In genomic region chr11:110296226-110297081, GRCh38 we compare ENCODE assay signal across 8 cellular contexts. TPM values are rescaled to one million over a fixed set of nuclear protein-coding genes. Genes with fewer than 3 reads are reported as not detected.
DNase-seq lines count a peak whose midpoint lies in the region; ATAC-seq and TF ChIP-seq lines count a peak whose summit lies in the region.

Gene RDX (minus strand): TSS chr11:110296614. CDS start chr11:110279692, 16,922 bp downstream.

- peak within 1 kb of the TSS; percentile 100 for H3K4ac ChIP-seq in trophoblast cell (ENCODE audit: low read depth, low read length)

- H2BK120ac ChIP-seq in trophoblast cell (ENCODE audit: insufficient read depth, low read length, poor library complexity), result peak within 1 kb of the TSS; percentile 100

- H3K4me3 ChIP-seq in heart left ventricle, result peak within 1 kb of the TSS; percentile 68 to 99 (median 90)
- peak within 1 kb of the TSS; percentile 96 for H3K4me3 ChIP-seq in trophoblast cell (ENCODE audit: low read depth, low read length)
- H3K4me3 ChIP-seq in upper lobe of right lung, result peak within 1 kb of the TSS; percentile 93

- peak within 1 kb of the TSS; percentile 99 for H3K18ac ChIP-seq in trophoblast cell (ENCODE audit: low read length)

- DNase-seq in GM10266 (ENCODE audit: extremely low spot score), result peak; percentile 97
- DNase-seq in H4 (ENCODE audit: low spot score), result peak; percentile 83
- peak; percentile 81 for DNase-seq in LoVo (ENCODE audit: low spot score)
- peak; percentile 77 to 91 for DNase-seq in SW 1271 (lab: John Stamatoyannopoulos, UW)
- DNase-seq in heart left ventricle, result peak; percentile 82 to 89 (median 85)
- DNase-seq in trophoblast cell, result peak; percentile 69 to 81
- DNase-seq in upper lobe of right lung, result peak; percentile 91

- peak in 1 of 2 donors; percentile 54 for TF ChIP-seq POLR2A in heart left ventricle (IDR thresholded peaks at IDR 0.05)

- H3K27me3 ChIP-seq in heart left ventricle (no peaks in the 10 kb centered on the region), trophoblast cell (ENCODE audit: insufficient read depth, low read length) (no peaks in the 10 kb centered on the region), upper lobe of right lung (no peaks in the 10 kb centered on the region)

- no peak within 1 kb of the TSS for H3K23ac ChIP-seq in trophoblast cell (ENCODE audit: low read length)

- WGBS in adipose tissue, 3 donors, result 0 to 1% (median 0%) methylated on average over 82 to 108 of the region's 113 CpGs
- WGBS in heart left ventricle, 4 donors, result 0 to 1% (median 0%) methylated on average over 6 to 113 of the region's 113 CpGs
- WGBS in trophoblast cell (ENCODE audit: extremely low coverage, insufficient coverage, insufficient read length), result no CpG with 5 or more reads among the region's 113 CpGs

- peak within 1 kb of the TSS; percentile 100 for H3K9ac ChIP-seq in trophoblast cell (ENCODE audit: low read length)

- H2AK5ac ChIP-seq in trophoblast cell (ENCODE audit: low read length), result peak within 1 kb of the TSS; percentile 100

- peak within 1 kb of the TSS; percentile 99 for H4K12ac ChIP-seq in trophoblast cell (ENCODE audit: low read depth, low read length)

- H4K8ac ChIP-seq in trophoblast cell (ENCODE audit: low read depth, low read length), result peak within 1 kb of the TSS; percentile 93

- peak within 1 kb of the TSS; percentile 64 for H3K4me2 ChIP-seq in trophoblast cell (ENCODE audit: low read length)

- ATAC-seq in heart left ventricle (peak; percentile 79 to 95 (median 88)), upper lobe of right lung (peak; percentile 96)

- peak within 1 kb of the TSS; percentile 100 for H4K91ac ChIP-seq in trophoblast cell (ENCODE audit: low read depth, low read length)

- H3K79me1 ChIP-seq in trophoblast cell (ENCODE audit: low read length), result peaks cover 34% of the 10 kb centered on the region

- intact Hi-C loops in heart left ventricle (cut with DNase I) (loop anchor here in 8 of 10 donors (5.0 to 10.0 kb wide), 7 partner anchors 66 to 202 kb away; partner anchors contain the start of genes FDX1 (in 1 of the 8) and ZC3H12C (in 1 of the 8)), upper lobe of right lung (cut with DNase I) (no loop called here)

- H3K4me1 ChIP-seq in heart left ventricle (peaks cover 0 to 51% (median 33%) of the 10 kb centered on the region in 12 donors), trophoblast cell (ENCODE audit: control insufficient read depth in 1 of 2, insufficient read depth in 2 of 2, low read length in 2 of 2) (peaks cover 18 to 26% of the 10 kb centered on the region in 2 experiments), upper lobe of right lung (peaks cover 25% of the 10 kb centered on the region)

- H3K14ac ChIP-seq in trophoblast cell (ENCODE audit: low read length), result peak within 1 kb of the TSS; percentile 100

- peak within 1 kb of the TSS; percentile 100 for H2BK5ac ChIP-seq in trophoblast cell (ENCODE audit: low read depth, low read length, poor library complexity)

- H3K36me3 ChIP-seq in heart left ventricle, result no peaks in the 10 kb centered on the region
- H3K36me3 ChIP-seq in trophoblast cell (ENCODE audit: control insufficient read depth in 1 of 2, insufficient read depth in 2 of 2, low read length in 2 of 2), result peaks cover 3 to 5% of the 10 kb centered on the region in 2 experiments
- H3K36me3 ChIP-seq in upper lobe of right lung, result no peaks in the 10 kb centered on the region

- H2BK12ac ChIP-seq in trophoblast cell (ENCODE audit: low read length), result peak within 1 kb of the TSS; percentile 91

- H3K9me3 ChIP-seq in heart left ventricle (no peaks in the 10 kb centered on the region), trophoblast cell (ENCODE audit: insufficient read depth, low read depth, low read length) (peaks cover 3% of the 10 kb centered on the region), upper lobe of right lung (no peaks in the 10 kb centered on the region)

- peak within 1 kb of the TSS; percentile 83 for H2AFZ ChIP-seq in trophoblast cell (ENCODE audit: insufficient read depth, low read length, poor library complexity)

- H3K27ac ChIP-seq in adipose tissue (ENCODE audit: low read depth, low read length) (no peak within 1 kb of the TSS), heart left ventricle (peak within 1 kb of the TSS; percentile 94 to 99 (median 97)), trophoblast cell (ENCODE audit: low read depth, low read length) (peak within 1 kb of the TSS; percentile 99), upper lobe of right lung (peak within 1 kb of the TSS; percentile 93)

- TF ChIP-seq CTCF in GM10266 (IDR thresholded peaks at IDR 0.05; ENCODE audit: control insufficient read depth, insufficient read depth, low read depth, missing control alignments) (peak; percentile 34), heart left ventricle (IDR thresholded peaks at IDR 0.05) (peak in 4 of 12 donors; percentile 4 to 40 (median 24)), upper lobe of right lung (IDR thresholded peaks at IDR 0.05) (no peak)

- H3K79me2 ChIP-seq in trophoblast cell (ENCODE audit: control insufficient read depth, insufficient read depth, low read length, poor library complexity), result peaks cover 26% of the 10 kb centered on the region

RNA-seq across cellular contexts. Expression of gene RDX, which starts in this region (rescaled TPM):
- 55.4 and 68.9 TPM in 2 replicates for total RNA-seq in H4 (2014; rRNA removed; shearing (Covaris generic))
- polyA plus RNA-seq in adipose tissue (10 to 100 TPM; 17.7 to 36.8 (median 36.6) TPM), heart left ventricle (10 to 100 TPM; 33.5 to 56.7 TPM)
- total RNA-seq in heart left ventricle (100 to 1,000 TPM in 8 of 9 donors, 10 to 100 TPM in 1; 96.8 to 148 (median 126) TPM), upper lobe of right lung (146 TPM)
- polyA plus RNA-seq in trophoblast cell (2013), result 450 and 451 TPM in 2 replicates
